In the genomic region with DNA sequence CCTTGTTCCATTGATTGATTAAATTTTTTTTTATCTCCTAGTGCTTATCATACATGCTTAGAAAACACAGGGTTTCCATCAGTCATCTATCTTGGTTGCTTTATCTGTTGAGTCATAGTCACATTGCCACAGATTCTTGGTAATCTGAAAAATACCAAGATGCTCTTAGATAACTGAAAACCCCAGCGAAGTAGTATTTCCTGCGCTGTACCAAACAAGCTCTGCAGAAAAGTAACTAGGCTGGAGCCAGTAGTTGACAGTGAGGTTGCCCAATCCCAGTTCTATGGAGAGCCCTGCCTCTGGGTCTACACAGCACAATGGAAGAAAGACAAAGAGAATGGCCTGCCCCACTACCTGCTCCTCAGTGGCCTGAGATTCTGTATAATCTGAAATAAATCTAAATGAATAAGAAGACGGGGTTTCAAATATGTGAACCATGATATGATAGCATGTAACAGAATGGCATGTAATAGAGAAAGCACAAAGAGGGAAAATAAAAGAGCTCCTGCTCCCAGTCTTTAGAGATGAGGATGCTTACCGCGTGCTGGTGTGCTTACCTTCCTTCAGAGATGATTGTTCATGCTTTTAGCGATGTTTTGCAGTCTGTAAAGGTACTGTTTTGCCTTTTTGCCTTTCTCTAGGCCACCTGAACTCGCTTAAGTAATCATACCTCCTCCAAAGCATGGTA, we compare ENCODE assay signal across 9 cellular contexts. TPM values are rescaled to one million over a fixed set of nuclear protein-coding genes. Genes with fewer than 3 reads are reported as not detected.
DNase-seq lines count a peak whose midpoint lies in the region; ATAC-seq and TF ChIP-seq lines count a peak whose summit lies in the region.
"Had no signal": no experiment of that assay in that cellular context is flagged by ENCODE, and none has a peak within 500 bp of the region (broad histone marks: within the 10 kb centered on the region; RNA-seq: fewer than 3 reads in every experiment).

No MANE protein-coding gene starts in this region.

- H3K36me3 ChIP-seq in left lung (no peaks in the 10 kb centered on the region), tibial nerve (no peaks in the 10 kb centered on the region)

- TF ChIP-seq CTCF in left lung (IDR thresholded peaks at IDR 0.05) (no peak), tibial nerve (IDR thresholded peaks at IDR 0.05) (no peak)

- TF ChIP-seq POLR2A in tibial nerve (IDR thresholded peaks at IDR 0.05), result no peak

- H3K27ac ChIP-seq in left lung, result no peak overlapping the region
- H3K27ac ChIP-seq in tibial nerve, result peak overlapping the region in 3 of 4 donors; percentile 57 to 77 (median 70)
- H3K27ac ChIP-seq: KMS-11 had no signal

- WGBS in tibial nerve, 2 donors, result 80 to 83% methylated on average over 7 of the region's 7 CpGs

- no peaks in the 10 kb centered on the region for H3K9me3 ChIP-seq in left lung
- H3K9me3 ChIP-seq in tibial nerve, result no peaks in the 10 kb centered on the region

- H3K4me1 ChIP-seq in left lung, result peaks cover 3 to 7% of the 10 kb centered on the region in 2 donors
- H3K4me1 ChIP-seq in tibial nerve, result peaks cover 0 to 7% (median 0%) of the 10 kb centered on the region in 4 donors

- ATAC-seq in Right ventricle myocardium superior (ENCODE audit: poor library complexity) (peak; percentile 30), Right ventricle myocardium inferior (no peak), left lung (peak; percentile 38), HG03280 (IDR thresholded peaks at IDR 0.05; ENCODE audit: unreplicated experiment) (no peak)

- intact Hi-C loops in Right ventricle myocardium superior (cut with DNase I), result no loop called here
- intact Hi-C loops in Right ventricle myocardium inferior (cut with DNase I), result loop anchor here (10.0 kb wide), 1 partner anchor 127 kb away; no protein-coding TSS in a partner anchor
- intact Hi-C loops in left lung (cut with DNase I), result no loop called here

- DNase-seq in Right ventricle myocardium superior (no peak), Right ventricle myocardium inferior (ENCODE audit: missing footprints) (no peak), astrocyte of the hippocampus (ENCODE audit: low read depth, low spot score) (peak; percentile 40), left lung (no peak), tibial nerve (ENCODE audit: low spot score in 2 of 2) (no peak), SKM-1 (lab: John Stamatoyannopoulos, UW; ENCODE audit: unreplicated experiment) (no peak), NOMO-1 treated with dmso at 0.1 percent for 144 hours (lab: John Stamatoyannopoulos, UW; ENCODE audit: unreplicated experiment) (no peak)

- H3K4me3 ChIP-seq in left lung (no peak overlapping the region), tibial nerve (peak overlapping the region in 1 of 4 donors; percentile 27)

- TF ChIP-seq EP300 in tibial nerve (IDR thresholded peaks at IDR 0.05), result no peak

- H3K27me3 ChIP-seq in left lung (no peaks in the 10 kb centered on the region), tibial nerve (no peaks in the 10 kb centered on the region)

RNA-seq across cellular contexts. Expression of gene RAPGEF2, which starts 55.3 kb away (rescaled TPM):
- total RNA-seq in Right ventricle myocardium superior (43.8 TPM), Right ventricle myocardium inferior (42.8 TPM), left lung (10 to 100 TPM; 51.3 to 52.0 TPM), tibial nerve (10 to 100 TPM; 61.0 to 81.5 (median 69.5) TPM)

Comparison
In these comparisons a context has a peak if more than half of its experiments do, and no peak if none do; other contexts are left out.
1. ATAC-seq: peak in Right ventricle myocardium superior (single experiment) and left lung (single experiment); none in Right ventricle myocardium inferior (single experiment) and HG03280 (single experiment).
2. H3K27ac ChIP-seq: peak in tibial nerve (3 of 4); none in left lung (0 of 2).